10 cellular contexts compared by ENCODE assay signal in the genomic region with DNA sequence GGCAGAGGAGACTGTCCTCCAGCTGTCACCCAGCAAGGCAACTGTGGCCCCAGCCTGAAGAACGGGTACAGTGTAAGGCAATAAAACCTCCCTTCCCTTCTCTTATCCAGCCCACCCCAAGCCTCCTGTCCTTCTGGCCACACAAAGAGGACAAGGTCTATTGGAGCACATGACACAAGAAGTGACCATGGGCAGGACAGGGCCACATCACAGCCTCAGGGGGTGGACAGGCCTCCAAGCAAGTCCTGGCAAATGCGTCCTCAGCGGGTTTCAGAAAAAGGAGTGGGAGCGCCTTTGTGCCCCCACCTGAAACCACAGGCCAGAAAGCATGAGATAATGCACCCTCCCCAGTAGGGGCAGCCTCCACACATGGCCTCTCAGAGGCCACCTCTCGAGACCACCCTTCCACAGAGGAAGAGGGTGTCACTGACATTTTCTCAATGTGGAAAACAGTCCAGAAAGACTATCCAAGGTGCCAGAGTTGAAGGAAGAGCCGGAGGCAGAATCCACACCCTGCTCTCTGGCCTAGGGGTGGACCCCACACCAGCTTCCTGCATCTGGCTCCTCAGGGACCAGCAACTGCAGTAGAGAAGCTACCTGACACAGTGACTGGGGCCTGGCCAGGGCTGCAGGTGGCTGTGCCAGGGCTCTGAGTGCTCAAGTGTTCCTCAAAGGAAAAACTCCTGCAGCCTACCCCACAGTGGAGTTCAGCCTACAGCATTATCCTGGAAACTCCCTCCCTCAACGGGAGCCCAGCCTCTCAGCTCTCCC. TPM values are rescaled to one million over a fixed set of nuclear protein-coding genes. Genes with fewer than 3 reads are reported as not detected.
DNase-seq lines count a peak whose midpoint lies in the region; ATAC-seq and TF ChIP-seq lines count a peak whose summit lies in the region.
"Had no signal": no experiment of that assay in that cellular context is flagged by ENCODE, and none has a peak within 500 bp of the region (broad histone marks: within the 10 kb centered on the region; RNA-seq: fewer than 3 reads in every experiment).

No MANE protein-coding gene starts in this region.

- peaks cover 88% of the 10 kb centered on the region for H3K4me1 Mint-ChIP-seq in activated B cell treated with CpG ODN at 0.5 μM for 24 hours

- no peak for DNase-seq in GM12864 (ENCODE audit: low read depth)
- no peak for DNase-seq in activated B cell treated with CpG ODN at 0.5 μM for 24 hours
- DNase-seq in left ventricle myocardium inferior, result no peak
- DNase-seq in sciatic nerve (ENCODE audit: low spot score), result peak; percentile 55
- DNase-seq in stimulated activated CD4-positive, alpha-beta T cell treated with anti-CD3 and anti-CD28 coated beads, Interleukin-15, amount 100 ng/mL, for 24 hours, result no peak
- no peak for DNase-seq in AG20443 (ENCODE audit: low spot score)
- DNase-seq: NCI-H1092 had no signal

- peak overlapping the region; percentile 90 for H3K27ac ChIP-seq in left ventricle myocardium inferior (replicated peaks)

- CTCF ChIA-PET in activated B cell treated with CpG ODN at 0.5 μM for 24 hours (lab: Charles Lee), result interaction anchor here (0.8 to 1.3 kb wide), 3 partner anchors 9 to 43 kb away, joined by 3 to 4 read pairs (median 3); no protein-coding TSS in a partner anchor

- TF ChIP-seq CTCF in GM12864 (IDR thresholded peaks at IDR 0.05; ENCODE audit: low read depth, low read length, missing control alignments) (peak; percentile 38), activated B cell treated with CpG ODN at 0.5 μM for 24 hours (IDR thresholded peaks at IDR 0.05) (no peak), left ventricle myocardium inferior (IDR thresholded peaks at IDR 0.05; ENCODE audit: borderline replicate concordance) (no peak)

- peaks cover 38% of the 10 kb centered on the region for H3K36me3 Mint-ChIP-seq in activated B cell treated with CpG ODN at 0.5 μM for 24 hours (ENCODE audit: low read depth)

- H3K9me3 Mint-ChIP-seq in activated B cell treated with CpG ODN at 0.5 μM for 24 hours, result peaks cover 4% of the 10 kb centered on the region
- H3K9me3 Mint-ChIP-seq: neural crest cell had no signal

- intact Hi-C loops in activated B cell treated with CpG ODN at 0.5 μM for 24 hours (cut with micrococcal nuclease), result no loop called here
- intact Hi-C loops in left ventricle myocardium inferior (cut with micrococcal nuclease), result no loop called here
- intact Hi-C loops in sciatic nerve (cut with DNase I), result no loop called here

- peak; percentile 12 for ATAC-seq in activated B cell treated with CpG ODN at 0.5 μM for 24 hours (ENCODE audit: low read depth)
- ATAC-seq in sciatic nerve, result peak; percentile 1
- no peak for ATAC-seq in HG03439 (IDR thresholded peaks at IDR 0.05; ENCODE audit: unreplicated experiment)
- ATAC-seq in GM19397 (IDR thresholded peaks at IDR 0.05; ENCODE audit: unreplicated experiment), result no peak

- peaks cover 6% of the 10 kb centered on the region for H3K36me3 ChIP-seq in left ventricle myocardium inferior

- H3K27ac Mint-ChIP-seq in activated B cell treated with CpG ODN at 0.5 μM for 24 hours, result peak overlapping the region; percentile 93

- H3K27me3 ChIP-seq in left ventricle myocardium inferior (ENCODE audit: low read depth), result no peaks in the 10 kb centered on the region

- H3K27me3 Mint-ChIP-seq in activated B cell treated with CpG ODN at 0.5 μM for 24 hours, result no peaks in the 10 kb centered on the region

- H3K9me3 ChIP-seq in left ventricle myocardium inferior (replicated peaks), result no peaks in the 10 kb centered on the region

- H3K4me3 ChIP-seq in GM12864 (ENCODE audit: low read depth, low read length) (no peak overlapping the region), left ventricle myocardium inferior (no peak overlapping the region)

- H3K4me3 Mint-ChIP-seq in activated B cell treated with CpG ODN at 0.5 μM for 24 hours, result no peak overlapping the region
- H3K4me3 Mint-ChIP-seq: neural crest cell had no signal

- peaks cover 100% of the 10 kb centered on the region for H3K4me1 ChIP-seq in left ventricle myocardium inferior

- POLR2A ChIA-PET in activated B cell treated with CpG ODN at 0.5 μM for 24 hours (lab: Charles Lee), result interaction anchor here (1.8 to 15.6 kb wide), 3 partner anchors 20 to 44 kb away, joined by 4 to 189 read pairs (median 5); partner anchors contain the start of genes CCDC12 and NBEAL2

RNA-seq across cellular contexts. Expression of gene CCDC12, which starts 43.9 kb away (rescaled TPM):
- total RNA-seq in activated B cell treated with CpG ODN at 0.5 μM for 24 hours, result 93.8 and 98.4 TPM in 2 replicates
- 31.0 TPM for total RNA-seq in left ventricle myocardium inferior
- 40.9 TPM for total RNA-seq in sciatic nerve

RNA-seq across cellular contexts. Expression of gene NBEAL2, which starts 46.8 kb away (rescaled TPM):
- total RNA-seq in activated B cell treated with CpG ODN at 0.5 μM for 24 hours, result 79.8 and 98.6 TPM in 2 replicates
- total RNA-seq in left ventricle myocardium inferior, result 12.6 TPM
- 44.0 TPM for total RNA-seq in sciatic nerve

RNA-seq across cellular contexts. Expression of gene PTH1R, which starts 55.1 kb away (rescaled TPM):
- not detected in 2 replicates for total RNA-seq in activated B cell treated with CpG ODN at 0.5 μM for 24 hours
- 6.4 TPM for total RNA-seq in left ventricle myocardium inferior
- total RNA-seq in sciatic nerve, result 6.6 TPM

Comparison
In these comparisons a context has a peak if more than half of its experiments do, and no peak if none do; other contexts are left out.
1. ATAC-seq: peak in activated B cell treated with CpG ODN at 0.5 μM for 24 hours (single experiment) and sciatic nerve (single experiment); none in HG03439 (single experiment) and GM19397 (single experiment).